In genomic region chr2:181977661-181978350, GRCh38 we compare ENCODE assay signal across 12 cellular contexts. TPM values are rescaled to one million over a fixed set of nuclear protein-coding genes. Genes with fewer than 3 reads are reported as not detected.
DNase-seq lines count a peak whose midpoint lies in the region; ATAC-seq and TF ChIP-seq lines count a peak whose summit lies in the region.
"Had no signal": no experiment of that assay in that cellular context is flagged by ENCODE, and none has a peak within 500 bp of the region (broad histone marks: within the 10 kb centered on the region; RNA-seq: fewer than 3 reads in every experiment).

No MANE protein-coding gene starts in this region.

- no peaks in the 10 kb centered on the region for H3K9me3 Mint-ChIP-seq in activated naive CD4-positive, alpha-beta T cell treated with anti-CD3 and anti-CD28 coated beads for 36 hours
- no peaks in the 10 kb centered on the region for H3K9me3 Mint-ChIP-seq in activated naive CD4-positive, alpha-beta T cell treated with anti-CD3 and anti-CD28 coated beads, Interleukin-2, amount 10 ng/mL, durations not matched to agents 7 days and 5 days
- H3K9me3 Mint-ChIP-seq in stimulated activated naive CD8-positive, alpha-beta T cell treated with anti-CD3 and anti-CD28 coated beads, Interleukin-15, amount 100 ng/mL, for 72 hours: peaks cover 0 to 5% of the 10 kb centered on the region in 2 donors

- H3K27ac ChIP-seq in brain microvascular endothelial cell (no peak overlapping the region), left ventricle myocardium inferior (replicated peaks) (no peak overlapping the region)
- H3K27ac ChIP-seq: C4-2B had no signal

- in situ Hi-C loops in brain microvascular endothelial cell (cut with HindIII; ENCODE audit: low pct_ligation_motif_present, low sequenced_read_pairs): no loop called here

- H3K4me1 Mint-ChIP-seq in activated naive CD4-positive, alpha-beta T cell treated with anti-CD3 and anti-CD28 coated beads for 36 hours (ENCODE audit: low read depth): peaks cover 9% of the 10 kb centered on the region
- H3K4me1 Mint-ChIP-seq in activated naive CD4-positive, alpha-beta T cell treated with anti-CD3 and anti-CD28 coated beads, Interleukin-2, amount 10 ng/mL, durations not matched to agents 7 days and 5 days: no peaks in the 10 kb centered on the region
- peaks cover 10% of the 10 kb centered on the region for H3K4me1 Mint-ChIP-seq in stimulated activated naive CD8-positive, alpha-beta T cell treated with anti-CD3 and anti-CD28 coated beads, Interleukin-15, amount 100 ng/mL, for 72 hours

- TF ChIP-seq CTCF in brain microvascular endothelial cell (IDR thresholded peaks at IDR 0.05; ENCODE audit: low read depth, low read length, missing control alignments) (no peak), left ventricle myocardium inferior (IDR thresholded peaks at IDR 0.05; ENCODE audit: borderline replicate concordance) (no peak)

- DNase-seq in activated naive CD4-positive, alpha-beta T cell treated with anti-CD3 and anti-CD28 coated beads for 36 hours: peak; percentile 54
- DNase-seq in activated naive CD4-positive, alpha-beta T cell treated with anti-CD3 and anti-CD28 coated beads, Interleukin-2, amount 10 ng/mL, durations not matched to agents 7 days and 5 days: no peak
- DNase-seq in brain microvascular endothelial cell (peak; percentile 67), SIG-M5 treated with dmso at 0.1 percent for 504 hours (lab: John Stamatoyannopoulos, UW; ENCODE audit: unreplicated experiment) (no peak), SHP77 treated with DMSO at 0.1 percent for 48 hours (lab: John Stamatoyannopoulos, UW) (no peak), left ventricle myocardium inferior (no peak)
- peak; percentile 8 to 62 for DNase-seq in stimulated activated naive CD8-positive, alpha-beta T cell treated with anti-CD3 and anti-CD28 coated beads, Interleukin-15, amount 100 ng/mL, for 72 hours
- DNase-seq: kidney glomerular epithelial cell, NCI-H526, retina had no signal

- no peaks in the 10 kb centered on the region for H3K27me3 Mint-ChIP-seq in activated naive CD4-positive, alpha-beta T cell treated with anti-CD3 and anti-CD28 coated beads for 36 hours (ENCODE audit: low read depth)
- no peaks in the 10 kb centered on the region for H3K27me3 Mint-ChIP-seq in activated naive CD4-positive, alpha-beta T cell treated with anti-CD3 and anti-CD28 coated beads, Interleukin-2, amount 10 ng/mL, durations not matched to agents 7 days and 5 days
- H3K27me3 Mint-ChIP-seq in stimulated activated naive CD8-positive, alpha-beta T cell treated with anti-CD3 and anti-CD28 coated beads, Interleukin-15, amount 100 ng/mL, for 72 hours: no peaks in the 10 kb centered on the region

- H3K36me3 ChIP-seq in brain microvascular endothelial cell (replicated peaks): no peaks in the 10 kb centered on the region
- no peaks in the 10 kb centered on the region for H3K36me3 ChIP-seq in left ventricle myocardium inferior

- peak; percentile 49 for ATAC-seq in HG03060 (IDR thresholded peaks at IDR 0.05; ENCODE audit: low read depth, unreplicated experiment)
- peak; percentile 88 for ATAC-seq in stimulated activated naive CD8-positive, alpha-beta T cell treated with anti-CD3 and anti-CD28 coated beads, Interleukin-15, amount 100 ng/mL, for 72 hours

- intact Hi-C loops in activated naive CD4-positive, alpha-beta T cell treated with anti-CD3 and anti-CD28 coated beads for 36 hours (cut with micrococcal nuclease): no loop called here
- intact Hi-C loops in left ventricle myocardium inferior (cut with micrococcal nuclease): loop anchor here (10.0 kb wide), 1 partner anchor 97 kb away; no protein-coding TSS in a partner anchor

- H3K4me3 ChIP-seq in brain microvascular endothelial cell (ENCODE audit: low read depth, low read length) (no peak overlapping the region), left ventricle myocardium inferior (no peak overlapping the region)

- H3K4me1 ChIP-seq in left ventricle myocardium inferior: no peaks in the 10 kb centered on the region

- CTCF ChIA-PET in activated naive CD4-positive, alpha-beta T cell treated with anti-CD3 and anti-CD28 coated beads for 36 hours (lab: Charles Lee): no interaction called here
- CTCF ChIA-PET in activated naive CD4-positive, alpha-beta T cell treated with anti-CD3 and anti-CD28 coated beads, Interleukin-2, amount 10 ng/mL, durations not matched to agents 7 days and 5 days (lab: Charles Lee): interaction anchor here (0.6 kb wide), 1 partner anchor 55 kb away, joined by 3 read pairs; no protein-coding TSS in a partner anchor

- H3K27me3 ChIP-seq in brain microvascular endothelial cell (replicated peaks): no peaks in the 10 kb centered on the region
- no peaks in the 10 kb centered on the region for H3K27me3 ChIP-seq in left ventricle myocardium inferior (ENCODE audit: low read depth)

- no peak overlapping the region for H3K4me3 Mint-ChIP-seq in activated naive CD4-positive, alpha-beta T cell treated with anti-CD3 and anti-CD28 coated beads for 36 hours
- H3K4me3 Mint-ChIP-seq in activated naive CD4-positive, alpha-beta T cell treated with anti-CD3 and anti-CD28 coated beads, Interleukin-2, amount 10 ng/mL, durations not matched to agents 7 days and 5 days: no peak overlapping the region
- H3K4me3 Mint-ChIP-seq in stimulated activated naive CD8-positive, alpha-beta T cell treated with anti-CD3 and anti-CD28 coated beads, Interleukin-15, amount 100 ng/mL, for 72 hours: no peak overlapping the region

- no peaks in the 10 kb centered on the region for H3K36me3 Mint-ChIP-seq in activated naive CD4-positive, alpha-beta T cell treated with anti-CD3 and anti-CD28 coated beads for 36 hours (ENCODE audit: low read depth)
- no peaks in the 10 kb centered on the region for H3K36me3 Mint-ChIP-seq in activated naive CD4-positive, alpha-beta T cell treated with anti-CD3 and anti-CD28 coated beads, Interleukin-2, amount 10 ng/mL, durations not matched to agents 7 days and 5 days

- no peak overlapping the region for H3K27ac Mint-ChIP-seq in activated naive CD4-positive, alpha-beta T cell treated with anti-CD3 and anti-CD28 coated beads for 36 hours
- no peak overlapping the region for H3K27ac Mint-ChIP-seq in activated naive CD4-positive, alpha-beta T cell treated with anti-CD3 and anti-CD28 coated beads, Interleukin-2, amount 10 ng/mL, durations not matched to agents 7 days and 5 days
- H3K27ac Mint-ChIP-seq in stimulated activated naive CD8-positive, alpha-beta T cell treated with anti-CD3 and anti-CD28 coated beads, Interleukin-15, amount 100 ng/mL, for 72 hours: peak overlapping the region; percentile 3 to 84

- H3K9me3 ChIP-seq in left ventricle myocardium inferior (replicated peaks): no peaks in the 10 kb centered on the region

RNA-seq across cellular contexts. Expression of gene PPP1R1C, which starts 7.8 kb away (rescaled TPM):
- total RNA-seq in activated naive CD4-positive, alpha-beta T cell treated with anti-CD3 and anti-CD28 coated beads for 36 hours: not detected
- total RNA-seq in left ventricle myocardium inferior: 33.1 TPM

Comparison
In these comparisons a context has a peak if more than half of its experiments do, and no peak if none do; other contexts are left out.
1. DNase-seq: peak in activated naive CD4-positive, alpha-beta T cell treated with anti-CD3 and anti-CD28 coated beads for 36 hours (single experiment), brain microvascular endothelial cell (single experiment) and stimulated activated naive CD8-positive, alpha-beta T cell treated with anti-CD3 and anti-CD28 coated beads, Interleukin-15, amount 100 ng/mL, for 72 hours (2 of 2); none in activated naive CD4-positive, alpha-beta T cell treated with anti-CD3 and anti-CD28 coated beads, Interleukin-2, amount 10 ng/mL, durations not matched to agents 7 days and 5 days (single experiment), SIG-M5 treated with dmso at 0.1 percent for 504 hours (single experiment), SHP77 treated with DMSO at 0.1 percent for 48 hours (single experiment) and left ventricle myocardium inferior (single experiment).
2. H3K27ac Mint-ChIP-seq: peak in stimulated activated naive CD8-positive, alpha-beta T cell treated with anti-CD3 and anti-CD28 coated beads, Interleukin-15, amount 100 ng/mL, for 72 hours (2 of 2); none in activated naive CD4-positive, alpha-beta T cell treated with anti-CD3 and anti-CD28 coated beads for 36 hours (single experiment) and activated naive CD4-positive, alpha-beta T cell treated with anti-CD3 and anti-CD28 coated beads, Interleukin-2, amount 10 ng/mL, durations not matched to agents 7 days and 5 days (single experiment).
3. RNA of gene PPP1R1C, which starts 7.8 kb away (total RNA-seq): 33.1 TPM in left ventricle myocardium inferior (single experiment); not detected in activated naive CD4-positive, alpha-beta T cell treated with anti-CD3 and anti-CD28 coated beads for 36 hours; every median in the first group is over 10 times any median in the second.